Comparison of ENCODE assay signal across 23 cellular contexts in the genomic region with DNA sequence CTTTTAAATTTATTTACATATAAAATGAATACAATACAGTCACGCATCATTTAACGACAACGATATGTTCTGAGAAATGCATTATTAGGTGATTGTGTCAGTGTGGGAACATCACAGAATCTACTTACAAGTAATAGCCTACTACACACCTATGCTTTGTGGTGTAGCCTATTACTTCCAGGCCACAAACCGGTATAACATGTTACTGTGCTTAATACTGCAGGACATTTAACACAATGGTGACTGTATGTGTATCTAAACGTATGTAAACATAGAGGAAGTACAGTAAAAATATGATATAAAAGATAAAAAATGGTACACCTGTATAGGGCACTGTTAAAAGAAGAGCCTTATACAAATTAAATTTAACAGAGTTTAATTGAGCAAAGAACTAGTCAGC.
DNase-seq lines count a peak whose midpoint lies in the region; FAIRE-seq and TF ChIP-seq lines count a peak whose summit lies in the region.
"Had no signal": no experiment of that assay in that cellular context is flagged by ENCODE, and none has a peak within 500 bp of the region (broad histone marks: within the 10 kb centered on the region; RNA-seq: fewer than 3 reads in every experiment).

No MANE protein-coding gene starts in this region.

- FAIRE-seq in bronchial epithelial cell (lab: Jason Lieb, UNC), result no peak
- FAIRE-seq: GM12892, HTR-8/SVneo, RCC 7860 had no signal

- WGBS in smooth muscle cell (ENCODE audit: low lambda C conversion rate), result 74% methylated on average over 5 of the region's 5 CpGs

- no peak overlapping the region for H3K27ac Mint-ChIP-seq in HFFc6
- H3K27ac Mint-ChIP-seq: CD4-positive, alpha-beta memory T cell had no signal

- H3K36me3 Mint-ChIP-seq in HFFc6 (ENCODE audit: low read depth), result no peaks in the 10 kb centered on the region
- H3K36me3 Mint-ChIP-seq: CD4-positive, alpha-beta memory T cell had no signal

- H3K4me2 ChIP-seq in smooth muscle cell, result no peak overlapping the region
- H3K4me2 ChIP-seq: BLaER1 treated with 17β-estradiol and CSF1 and Interleukin-3, amounts not matched to agents 10 nM and 100 nM had no signal

- H3K27ac ChIP-seq in smooth muscle cell (ENCODE audit: low read depth), result peak overlapping the region; percentile 10
- H3K27ac ChIP-seq: 22Rv1; BLaER1 treated with 17β-estradiol and CSF1 and Interleukin-3, amounts not matched to agents 10 nM and 100 nM had no signal

- TF ChIP-seq CTCF in bronchial epithelial cell (IDR thresholded peaks at IDR 0.05; ENCODE audit: insufficient read depth, low read length, severe bottlenecking), result no peak
- no peak for TF ChIP-seq CTCF in smooth muscle cell (IDR thresholded peaks at IDR 0.05; ENCODE audit: borderline replicate concordance, insufficient read depth, poor library complexity, severe bottlenecking)
- no peak for TF ChIP-seq CTCF in HFFc6 (IDR thresholded peaks at IDR 0.05)
- TF ChIP-seq CTCF in GM20000 (IDR thresholded peaks at IDR 0.05; ENCODE audit: extremely low read depth, missing control alignments), result no peak

- H3K4me1 ChIP-seq in smooth muscle cell (ENCODE audit: low read depth), result no peaks in the 10 kb centered on the region
- H3K4me1 ChIP-seq: BLaER1 treated with 17β-estradiol and CSF1 and Interleukin-3, amounts not matched to agents 10 nM and 100 nM had no signal

- no peak overlapping the region for H3K9ac ChIP-seq in smooth muscle cell (ENCODE audit: low read depth)
- H3K9ac ChIP-seq: BLaER1 treated with 17β-estradiol and CSF1 and Interleukin-3, amounts not matched to agents 10 nM and 100 nM had no signal

- no peaks in the 10 kb centered on the region for H4K20me1 ChIP-seq in smooth muscle cell (ENCODE audit: low read depth)
- H4K20me1 ChIP-seq: BLaER1 treated with 17β-estradiol and CSF1 and Interleukin-3, amounts not matched to agents 10 nM and 100 nM had no signal

- no peaks in the 10 kb centered on the region for H3K27me3 ChIP-seq in bronchial epithelial cell (ENCODE audit: control insufficient read depth, insufficient read depth, low read length)
- H3K27me3 ChIP-seq in smooth muscle cell (ENCODE audit: low read depth), result no peaks in the 10 kb centered on the region
- H3K27me3 ChIP-seq: BLaER1 treated with 17β-estradiol and CSF1 and Interleukin-3, amounts not matched to agents 10 nM and 100 nM had no signal

- no peaks in the 10 kb centered on the region for H3F3A ChIP-seq in smooth muscle cell (ENCODE audit: low read depth)

- H3K27me3 Mint-ChIP-seq in HFFc6 (ENCODE audit: insufficient read depth), result no peaks in the 10 kb centered on the region
- H3K27me3 Mint-ChIP-seq: CD4-positive, alpha-beta memory T cell had no signal

- peaks cover 33% of the 10 kb centered on the region for H3K9me3 Mint-ChIP-seq in HFFc6

- no peak overlapping the region for H3K4me3 ChIP-seq in bronchial epithelial cell (ENCODE audit: low read depth, low read length)
- no peak overlapping the region for H3K4me3 ChIP-seq in smooth muscle cell
- H3K4me3 ChIP-seq: BLaER1 treated with 17β-estradiol and CSF1 and Interleukin-3, amounts not matched to agents 10 nM and 100 nM had no signal

- no peaks in the 10 kb centered on the region for H3K9me3 ChIP-seq in smooth muscle cell (replicated peaks; ENCODE audit: low read depth)

- H3K36me3 ChIP-seq in bronchial epithelial cell (ENCODE audit: control insufficient read depth, insufficient read depth, low read length) (no peaks in the 10 kb centered on the region), smooth muscle cell (ENCODE audit: low read depth) (no peaks in the 10 kb centered on the region)
- H3K36me3 ChIP-seq: BLaER1 treated with 17β-estradiol and CSF1 and Interleukin-3, amounts not matched to agents 10 nM and 100 nM had no signal

- H3K4me3 Mint-ChIP-seq in HFFc6, result no peak overlapping the region
- H3K4me3 Mint-ChIP-seq: CD4-positive, alpha-beta memory T cell had no signal

- no peak overlapping the region for H2AFZ ChIP-seq in smooth muscle cell (ENCODE audit: low read depth)

- H3K4me1 Mint-ChIP-seq in HFFc6 (ENCODE audit: low read depth), result no peaks in the 10 kb centered on the region
- H3K4me1 Mint-ChIP-seq: CD4-positive, alpha-beta memory T cell had no signal

- H3K79me2 ChIP-seq in smooth muscle cell (ENCODE audit: low read depth), result no peaks in the 10 kb centered on the region

- DNase-seq in DMS153 (lab: John Stamatoyannopoulos, UW) (peak; percentile 47), DMS153 treated with DMSO at 0.1 percent for 48 hours (lab: John Stamatoyannopoulos, UW; ENCODE audit: unreplicated experiment) (no peak), NCI-H510A (lab: John Stamatoyannopoulos, UW) (peak; percentile 12), bronchial epithelial cell (ENCODE audit: low read depth) (peak; percentile 5), smooth muscle cell (lab: John Stamatoyannopoulos, UW; ENCODE audit: unreplicated experiment) (no peak), HFFc6 (no peak), GM20000 (ENCODE audit: low spot score) (no peak), T-helper 1 cell (no peak)
- DNase-seq: ACHN; Calu3; CD4-positive, alpha-beta memory T cell; GOT3; HCEC 1CT; KG1; NCI-H1092 treated with DMSO at 0.1 percent for 48 hours; NCI-H446 treated with DMSO at 0.1 percent for 48 hours; NCI-H82; T-helper 2 cell had no signal

Comparison
In these comparisons a context has a peak if more than half of its experiments do, and no peak if none do; other contexts are left out.
1. DNase-seq: peak in DMS153 (single experiment), NCI-H510A (single experiment) and bronchial epithelial cell (single experiment); none in DMS153 treated with DMSO at 0.1 percent for 48 hours (single experiment), smooth muscle cell (single experiment), HFFc6 (single experiment), GM20000 (single experiment) and T-helper 1 cell (0 of 5).